26 cellular contexts compared by ENCODE assay signal in the genomic region with DNA sequence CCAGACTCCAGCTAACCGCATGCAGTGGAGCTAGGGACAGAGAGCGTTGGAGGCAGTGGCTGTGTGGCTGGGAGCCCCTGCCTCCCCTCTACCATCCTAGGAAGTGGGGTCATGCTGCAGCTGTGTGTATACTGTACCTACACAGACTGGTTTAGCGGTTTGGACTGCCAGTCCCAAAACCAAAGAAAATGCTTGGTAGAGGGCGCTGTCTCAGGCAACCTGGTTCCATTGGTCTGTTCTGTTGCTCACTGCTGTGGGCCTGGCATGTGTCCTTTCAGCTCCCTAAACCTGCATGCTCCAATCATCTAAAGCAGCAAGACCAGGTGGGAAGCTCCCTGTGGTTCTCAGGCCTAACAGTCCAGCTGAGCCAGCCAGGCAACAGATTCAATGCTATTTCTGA. TPM values are rescaled to one million over a fixed set of nuclear protein-coding genes. Genes with fewer than 3 reads are reported as not detected.
DNase-seq lines count a peak whose midpoint lies in the region; ATAC-seq and TF ChIP-seq lines count a peak whose summit lies in the region.
"Had no signal": no experiment of that assay in that cellular context is flagged by ENCODE, and none has a peak within 500 bp of the region (broad histone marks: within the 10 kb centered on the region; RNA-seq: fewer than 3 reads in every experiment).

No MANE protein-coding gene starts in this region.

- H3K4me3 ChIP-seq in DND-41 (ENCODE audit: low read depth in 1 of 2, low read length in 2 of 2): no peak overlapping the region
- H3K4me3 ChIP-seq: body of pancreas, GM12878, left ventricle myocardium inferior, suprapubic skin, vagina had no signal

- H3K4me1 Mint-ChIP-seq in H9: peaks cover 16% of the 10 kb centered on the region in 2 experiments
- peaks cover 13% of the 10 kb centered on the region for H3K4me1 Mint-ChIP-seq in WTC11
- H3K4me1 Mint-ChIP-seq in CD14-positive monocyte: peaks cover 8% of the 10 kb centered on the region
- H3K4me1 Mint-ChIP-seq: activated B cell treated with CpG ODN at 0.5 μM for 24 hours had no signal

- no peak overlapping the region for H3K27ac ChIP-seq in DND-41 (ENCODE audit: low read length)
- H3K27ac ChIP-seq in H9 (ENCODE audit: insufficient read length, low read depth, low read length): no peak overlapping the region
- H3K27ac ChIP-seq: body of pancreas, left ventricle myocardium inferior, suprapubic skin, vagina had no signal

- no peak overlapping the region for H3K18ac ChIP-seq in H9 (ENCODE audit: insufficient read length, low read depth, low read length)

- POLR2A ChIA-PET in WTC11 (lab: Charles Lee): no interaction called here

- peak overlapping the region; percentile 68; the same call in 1 of the 2 replicates for H3K14ac ChIP-seq in H9 (ENCODE audit: insufficient read depth, low read length)

- H4K8ac ChIP-seq in H9 (replicated peaks; ENCODE audit: insufficient read length, low read depth, low read length): no peak overlapping the region

- H3T11ph ChIP-seq in H9 (ENCODE audit: low read length): no peak overlapping the region

- H3K23me2 ChIP-seq in H9 (ENCODE audit: insufficient read length, low read depth, low read length, poor library complexity, severe bottlenecking): peaks cover 5% of the 10 kb centered on the region

- H2BK5ac ChIP-seq in H9 (ENCODE audit: insufficient read length, low read length): no peak overlapping the region

- H3K23ac ChIP-seq in H9 (ENCODE audit: insufficient read length, low read depth, low read length): no peak overlapping the region

- no peak overlapping the region for H4K91ac ChIP-seq in H9 (ENCODE audit: insufficient read length, low read depth, low read length)

- H3K9ac ChIP-seq in DND-41 (ENCODE audit: low read depth, low read length): no peak overlapping the region
- H3K9ac ChIP-seq in H9 (ENCODE audit: extremely low read depth, insufficient read length, low read length): no peak overlapping the region

- peaks cover 47% of the 10 kb centered on the region for H3K27me3 Mint-ChIP-seq in H9 (ENCODE audit: low read depth)
- H3K27me3 Mint-ChIP-seq in WTC11 (ENCODE audit: low read depth): peaks cover 31% of the 10 kb centered on the region
- peaks cover 21 to 24% (median 23%) of the 10 kb centered on the region in 3 donors for H3K27me3 Mint-ChIP-seq in CD14-positive monocyte (ENCODE audit: low read depth in 3 of 3)

- H2AFZ ChIP-seq in DND-41 (ENCODE audit: low read depth, low read length) (no peak overlapping the region), H9 (ENCODE audit: low read length) (no peak overlapping the region)

- H3K56ac ChIP-seq in H9 (ENCODE audit: insufficient read length, low read depth, low read length): no peak overlapping the region

- H2BK12ac ChIP-seq in H9 (ENCODE audit: insufficient read length, low read depth, low read length): no peak overlapping the region

- no peaks in the 10 kb centered on the region for H3K27me3 ChIP-seq in DND-41 (ENCODE audit: insufficient read depth, low read length, poor library complexity)
- H3K27me3 ChIP-seq in H9 (ENCODE audit: insufficient read depth, low read length): peaks cover 11% of the 10 kb centered on the region
- H3K27me3 ChIP-seq: body of pancreas, vagina had no signal

- H3K36me3 Mint-ChIP-seq in H9 (ENCODE audit: insufficient read depth in 1 of 3, low read depth in 3 of 3) (no peaks in the 10 kb centered on the region), WTC11 (no peaks in the 10 kb centered on the region), CD14-positive monocyte (peaks cover 0 to 2% of the 10 kb centered on the region in 2 donors)

- DNase-seq in DND-41: no peak
- DNase-seq in H9: peak; percentile 73
- peak; percentile 42 for DNase-seq in WTC11 (ENCODE audit: low spot score)
- peak; percentile 57 for DNase-seq in iPS-NIHi11 (ENCODE audit: low spot score)
- no peak for DNase-seq in CD14-positive monocyte (ENCODE audit: low spot score)
- no peak for DNase-seq in epidermal melanocyte (ENCODE audit: insufficient read length, low spot score)
- no peak for DNase-seq in middle frontal gyrus (ENCODE audit: extremely low spot score, low spot score)
- DNase-seq in HCEC 1CT: no peak
- DNase-seq: activated B cell treated with CpG ODN at 0.5 μM for 24 hours; activated CD4-positive, alpha-beta T cell treated with anti-CD3 and anti-CD28 coated beads, Interleukin-2, amount 50 U/mL, for 4 hours; activated CD8-positive, alpha-beta memory T cell treated with anti-CD3 and anti-CD28 coated beads, Interleukin-2, amount 50 U/mL, for 48 hours; body of pancreas; C1 segment of cervical spinal cord; GDM1; left ventricle myocardium inferior; NCI-H1105; NCI-H2081; RPMI8226 had no signal

- H4K5ac ChIP-seq in H9 (ENCODE audit: insufficient read length, low read depth, low read length): no peak overlapping the region

- TF ChIP-seq CTCF in DND-41 (IDR thresholded peaks at IDR 0.05; ENCODE audit: borderline replicate concordance, extremely low read depth, low read length, poor library complexity, severe bottlenecking) (peak; percentile 16), H9 (conservative IDR thresholded peaks at IDR 0.05) (peak; percentile 72), WTC11 (IDR thresholded peaks at IDR 0.05) (no peak), CD14-positive monocyte (IDR thresholded peaks at IDR 0.05) (no peak)

- no peak overlapping the region for H2BK15ac ChIP-seq in H9 (ENCODE audit: low read depth, low read length)

- intact Hi-C loops in CD14-positive monocyte (cut with micrococcal nuclease): no loop called here

- no peaks in the 10 kb centered on the region for H4K20me1 ChIP-seq in DND-41 (ENCODE audit: insufficient read depth, low read length)
- no peaks in the 10 kb centered on the region for H4K20me1 ChIP-seq in H9 (ENCODE audit: control insufficient read depth, insufficient read depth, insufficient read length)

- CTCF ChIA-PET in WTC11 (lab: Charles Lee): interaction anchor here (0.5 to 1.7 kb wide), 16 partner anchors 13 to 221 kb away, joined by 3 to 21 read pairs (median 4); a partner anchor contains a TSS

- H3K4me1 ChIP-seq in DND-41 (ENCODE audit: insufficient read depth, low read length): no peaks in the 10 kb centered on the region
- no peaks in the 10 kb centered on the region; the same call in 1 of the 2 replicates for H3K4me1 ChIP-seq in H9 (ENCODE audit: insufficient read depth, low read length)

- no peak overlapping the region for H3K4ac ChIP-seq in H9 (ENCODE audit: low read depth, low read length)

- H2BK120ac ChIP-seq in H9 (ENCODE audit: low read depth, low read length, poor library complexity, severe bottlenecking): no peak overlapping the region

- no peak overlapping the region for H3K27ac Mint-ChIP-seq in H9
- H3K27ac Mint-ChIP-seq in WTC11: no peak overlapping the region
- H3K27ac Mint-ChIP-seq in CD14-positive monocyte: no peak overlapping the region
- H3K27ac Mint-ChIP-seq: activated B cell treated with CpG ODN at 0.5 μM for 24 hours, progenitor cell of endocrine pancreas had no signal

- H3K79me2 ChIP-seq in DND-41 (ENCODE audit: insufficient read depth, low read length): no peaks in the 10 kb centered on the region
- H3K79me2 ChIP-seq in H9 (ENCODE audit: insufficient read depth, low read length): no peaks in the 10 kb centered on the region

- H3K9me3 ChIP-seq in DND-41 (ENCODE audit: insufficient read depth, low read length, severe bottlenecking) (no peaks in the 10 kb centered on the region), H9 (ENCODE audit: control insufficient read depth, low read depth, low read length) (no peaks in the 10 kb centered on the region)
- H3K9me3 ChIP-seq: body of pancreas, left ventricle myocardium inferior, suprapubic skin, vagina had no signal

- no peaks in the 10 kb centered on the region for H3K79me1 ChIP-seq in H9 (ENCODE audit: insufficient read depth, low read depth, low read length, poor library complexity, severe bottlenecking)

- no peak overlapping the region for H2BK20ac ChIP-seq in H9 (ENCODE audit: low read depth, low read length, poor library complexity, severe bottlenecking)

- no peak for ATAC-seq in DND-41 (ENCODE audit: insufficient read depth, low read depth)
- ATAC-seq in WTC11: peak; percentile 76
- ATAC-seq: body of pancreas, GM12878 had no signal

- H3K9me3 Mint-ChIP-seq in H9: no peaks in the 10 kb centered on the region
- H3K9me3 Mint-ChIP-seq in WTC11: no peaks in the 10 kb centered on the region
- peaks cover 0 to 6% (median 0%) of the 10 kb centered on the region in 7 donors for H3K9me3 Mint-ChIP-seq in CD14-positive monocyte
- H3K9me3 Mint-ChIP-seq: activated B cell treated with CpG ODN at 0.5 μM for 24 hours, neural crest cell had no signal

- no peak overlapping the region for H3K4me2 ChIP-seq in DND-41 (ENCODE audit: insufficient read depth, low read length)
- H3K4me2 ChIP-seq in H9 (ENCODE audit: insufficient read depth, insufficient read length, low read length): no peak overlapping the region

- H2AK5ac ChIP-seq in H9 (ENCODE audit: insufficient read length, low read length): no peak overlapping the region

- no CpG with 5 or more reads among the region's 4 CpGs for WGBS in H9 (ENCODE audit: extremely low coverage, insufficient read length, low lambda C conversion rate)

- H3K4me3 Mint-ChIP-seq in H9 (no peak overlapping the region), WTC11 (no peak overlapping the region), CD14-positive monocyte (no peak overlapping the region)
- H3K4me3 Mint-ChIP-seq: activated B cell treated with CpG ODN at 0.5 μM for 24 hours, neural crest cell had no signal

- H3K36me3 ChIP-seq in DND-41 (ENCODE audit: insufficient read depth, low read length): no peaks in the 10 kb centered on the region
- H3K36me3 ChIP-seq: left ventricle myocardium inferior, suprapubic skin, vagina had no signal

TF ChIP-seq in WTC11, 78 proteins besides CTCF, POLR2A, EP300 and RAD21 (continues in another document):
- no peak for TF ChIP-seq GRHL2 (CRISPR knock-in tag; IDR thresholded peaks at IDR 0.05; ENCODE audit: insufficient replicate concordance, severe bottlenecking)
- TF ChIP-seq, protein P1, sequence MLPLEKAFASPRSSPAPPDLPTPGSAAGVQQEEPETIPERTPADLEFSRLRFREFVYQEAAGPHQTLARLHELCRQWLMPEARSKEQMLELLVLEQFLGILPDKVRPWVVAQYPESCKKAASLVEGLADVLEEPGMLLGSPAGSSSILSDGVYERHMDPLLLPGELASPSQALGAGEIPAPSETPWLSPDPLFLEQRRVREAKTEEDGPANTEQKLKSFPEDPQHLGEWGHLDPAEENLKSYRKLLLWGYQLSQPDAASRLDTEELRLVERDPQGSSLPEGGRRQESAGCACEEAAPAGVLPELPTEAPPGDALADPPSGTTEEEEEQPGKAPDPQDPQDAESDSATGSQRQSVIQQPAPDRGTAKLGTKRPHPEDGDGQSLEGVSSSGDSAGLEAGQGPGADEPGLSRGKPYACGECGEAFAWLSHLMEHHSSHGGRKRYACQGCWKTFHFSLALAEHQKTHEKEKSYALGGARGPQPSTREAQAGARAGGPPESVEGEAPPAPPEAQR (CRISPR knock-in tag; IDR thresholded peaks at IDR 0.05): no peak

RNA-seq across cellular contexts. Expression of a gene that starts 4.5 kb away (rescaled TPM):
- total RNA-seq in H9 (2021) (not detected in 2 replicates), WTC11 (2021) (1.8 to 2.7 TPM (median 2.2 TPM) in 3 replicates)
- polyA plus RNA-seq in CD14-positive monocyte: under 1 TPM in 1 of 2 donors, not detected in 1; 0.64 TPM
- total RNA-seq: activated B cell treated with CpG ODN at 0.5 μM for 24 hours, glomerular endothelial cell, NCI-H460, neural crest cell had no signal
- polyA plus RNA-seq: AG04450, GM12878 had no signal

RNA-seq across cellular contexts. Expression of a gene that starts 15.8 kb away (rescaled TPM):
- total RNA-seq in H9 (2021) (not detected in 2 replicates), WTC11 (2021) (not detected in 3 replicates)
- polyA plus RNA-seq in CD14-positive monocyte: not detected
- total RNA-seq: activated B cell treated with CpG ODN at 0.5 μM for 24 hours, body of pancreas, glomerular endothelial cell, GM12878, left ventricle myocardium inferior, NCI-H460, neural crest cell, progenitor cell of endocrine pancreas, suprapubic skin, vagina had no signal
- polyA plus RNA-seq: AG04450, GM12878 had no signal

RNA-seq across cellular contexts. Expression of a gene that starts 30.1 kb away (rescaled TPM):
- total RNA-seq in H9 (2021) (not detected in 2 replicates), WTC11 (2021) (0.07 to 0.15 TPM in 2 of 3 replicates, not detected in the other)
- polyA plus RNA-seq in CD14-positive monocyte: 1 to 10 TPM in 1 of 2 donors, under 1 TPM in 1; 0.97 to 1.1 TPM
- total RNA-seq: activated B cell treated with CpG ODN at 0.5 μM for 24 hours, glomerular endothelial cell, GM12878, NCI-H460 had no signal
- polyA plus RNA-seq: AG04450, GM12878 had no signal

Comparison
In these comparisons a context has a peak if more than half of its experiments do, and no peak if none do; other contexts are left out.
1. DNase-seq: peak in H9 (single experiment), WTC11 (single experiment) and iPS-NIHi11 (single experiment); none in DND-41 (single experiment), CD14-positive monocyte (single experiment), epidermal melanocyte (single experiment), middle frontal gyrus (single experiment) and HCEC 1CT (single experiment).
2. CTCF ChIP-seq: peak in DND-41 (single experiment) and H9 (single experiment); none in WTC11 (single experiment) and CD14-positive monocyte (single experiment).